ENCODE assay signal across 2 cellular contexts in genomic region chr4:24650849-24651248, GRCh38.
TF ChIP-seq lines count a peak whose summit lies in the region.

No MANE protein-coding gene starts in this region.

TF ChIP-seq in A549, 52 proteins besides CTCF, POLR2A, EP300 and RAD21 (continued from another document):
- TF ChIP-seq MYC (IDR thresholded peaks at IDR 0.05; ENCODE audit: borderline replicate concordance, low read length) (no peak), BCL3 (IDR thresholded peaks at IDR 0.05) (no peak), USF2 (IDR thresholded peaks at IDR 0.05) (no peak)

TF ChIP-seq in GM23338, 12 proteins besides CTCF, POLR2A, EP300 and RAD21 (continued from another document):
- TF ChIP-seq REST (IDR thresholded peaks at IDR 0.05; ENCODE audit: unreplicated experiment), result no peak
- no peak for TF ChIP-seq EZH2 (IDR thresholded peaks at IDR 0.05; ENCODE audit: low read depth, unreplicated experiment)
- TF ChIP-seq STAT1 (IDR thresholded peaks at IDR 0.05; ENCODE audit: unreplicated experiment), result no peak
- TF ChIP-seq EZH2phosphoT487 (IDR thresholded peaks at IDR 0.05; ENCODE audit: unreplicated experiment), result no peak
- no peak for TF ChIP-seq CREB1 (CRISPR knock-in tag; IDR thresholded peaks at IDR 0.05; ENCODE audit: low read depth)
- no peak for TF ChIP-seq POLR2AphosphoS5 (IDR thresholded peaks at IDR 0.05; ENCODE audit: low read depth)
- no peak for TF ChIP-seq NANOG (IDR thresholded peaks at IDR 0.05; ENCODE audit: borderline replicate concordance)
- no peak for TF ChIP-seq ZNF331 (CRISPR knock-in tag; IDR thresholded peaks at IDR 0.05; ENCODE audit: low read depth)
- TF ChIP-seq ETS1 (IDR thresholded peaks at IDR 0.05), result no peak
